1 cellular context compared by ENCODE assay signal in the genomic region with DNA sequence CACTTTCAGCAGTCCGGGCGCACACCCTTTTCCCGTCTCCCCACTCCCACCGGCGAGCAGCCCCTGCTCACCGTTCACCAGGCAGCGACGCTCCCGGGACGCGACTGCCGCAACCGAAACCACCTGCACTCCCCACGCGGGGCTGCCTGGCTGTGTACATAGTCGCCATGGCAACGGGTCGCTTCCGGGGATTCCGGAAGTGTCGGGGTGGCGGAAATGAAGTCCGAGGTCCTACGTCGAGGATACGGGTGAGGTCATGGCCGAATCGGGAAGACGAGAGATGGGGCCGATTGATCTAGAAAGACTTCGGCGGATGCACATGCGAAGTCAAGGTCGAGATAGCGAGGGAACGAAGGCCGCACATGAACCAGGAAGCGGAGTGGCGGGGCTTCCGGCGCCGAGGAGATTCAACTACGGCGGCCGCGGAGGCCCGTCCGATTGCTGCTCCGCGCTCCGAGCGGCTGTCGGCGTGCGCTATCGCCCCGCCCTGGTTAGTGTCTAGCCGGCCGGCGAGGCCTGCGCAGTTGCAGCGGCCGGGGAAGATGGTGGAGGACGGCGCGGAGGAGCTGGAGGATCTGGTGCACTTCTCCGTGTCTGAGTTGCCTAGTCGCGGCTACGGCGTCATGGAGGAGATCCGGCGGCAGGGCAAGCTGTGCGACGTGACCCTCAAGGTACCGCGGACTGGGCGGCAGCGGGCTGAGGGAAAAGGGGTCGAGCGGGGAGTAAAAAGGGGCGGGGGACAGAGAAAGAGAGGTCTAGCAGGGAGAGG.
TF ChIP-seq lines count a peak whose summit lies in the region.

A gene with protein sequence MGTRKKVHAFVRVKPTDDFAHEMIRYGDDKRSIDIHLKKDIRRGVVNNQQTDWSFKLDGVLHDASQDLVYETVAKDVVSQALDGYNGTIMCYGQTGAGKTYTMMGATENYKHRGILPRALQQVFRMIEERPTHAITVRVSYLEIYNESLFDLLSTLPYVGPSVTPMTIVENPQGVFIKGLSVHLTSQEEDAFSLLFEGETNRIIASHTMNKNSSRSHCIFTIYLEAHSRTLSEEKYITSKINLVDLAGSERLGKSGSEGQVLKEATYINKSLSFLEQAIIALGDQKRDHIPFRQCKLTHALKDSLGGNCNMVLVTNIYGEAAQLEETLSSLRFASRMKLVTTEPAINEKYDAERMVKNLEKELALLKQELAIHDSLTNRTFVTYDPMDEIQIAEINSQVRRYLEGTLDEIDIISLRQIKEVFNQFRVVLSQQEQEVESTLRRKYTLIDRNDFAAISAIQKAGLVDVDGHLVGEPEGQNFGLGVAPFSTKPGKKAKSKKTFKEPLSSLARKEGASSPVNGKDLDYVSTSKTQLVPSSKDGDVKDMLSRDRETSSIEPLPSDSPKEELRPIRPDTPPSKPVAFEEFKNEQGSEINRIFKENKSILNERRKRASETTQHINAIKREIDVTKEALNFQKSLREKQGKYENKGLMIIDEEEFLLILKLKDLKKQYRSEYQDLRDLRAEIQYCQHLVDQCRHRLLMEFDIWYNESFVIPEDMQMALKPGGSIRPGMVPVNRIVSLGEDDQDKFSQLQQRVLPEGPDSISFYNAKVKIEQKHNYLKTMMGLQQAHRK (minus strand): TSS at position 376 of the 769 bp plus-strand sequence. CDS start 5,425 bp downstream, outside the sequence.
A gene (plus strand): TSS at position 521 of the 769 bp plus-strand sequence. CDS start 22 bp downstream, at position 543.

TF ChIP-seq in HEK293, 187 proteins besides CTCF, POLR2A, EP300 and RAD21 (continued from another document and continues in another):
- TF ChIP-seq ZNF610 (tag by site-specific recombination; IDR thresholded peaks at IDR 0.05; ENCODE audit: borderline replicate concordance) (peak; percentile 91), KLF16 (tag by site-specific recombination; IDR thresholded peaks at IDR 0.05) (0 out of 2 replicates have a peak, but pooled peaks have one; percentile 37), ZNF777 (tag by site-specific recombination; IDR thresholded peaks at IDR 0.05; ENCODE audit: borderline replicate concordance) (peak; percentile 81), ZNF324 (tag by site-specific recombination; IDR thresholded peaks at IDR 0.05) (peak; percentile 80), ZNF561 (tag by site-specific recombination; IDR thresholded peaks at IDR 0.05; ENCODE audit: borderline replicate concordance) (peak; percentile 74; the same call in 1 of the 2 replicates), ZNF600 (tag by site-specific recombination; IDR thresholded peaks at IDR 0.05) (peak; percentile 32; the same call in 1 of the 2 replicates), ZNF76 (tag by site-specific recombination; IDR thresholded peaks at IDR 0.05; ENCODE audit: borderline replicate concordance, low read depth) (peak; percentile 49; the same call in 1 of the 2 replicates), ZEB2 (tag by site-specific recombination; IDR thresholded peaks at IDR 0.05) (peak; percentile 92), ZNF785 (tag by site-specific recombination; IDR thresholded peaks at IDR 0.05) (no peak), ZNF366 (tag by site-specific recombination; conservative IDR thresholded peaks at IDR 0.05) (no peak), ZFP69B (tag by site-specific recombination; IDR thresholded peaks at IDR 0.05) (0 out of 2 replicates have a peak, but pooled peaks have one; percentile 23), SP2 (tag by site-specific recombination; IDR thresholded peaks at IDR 0.05) (peak; percentile 77), ZNF391 (tag by site-specific recombination; IDR thresholded peaks at IDR 0.05; ENCODE audit: borderline replicate concordance, low read depth) (0 out of 2 replicates have a peak, but pooled peaks have one; percentile 37), ZNF121 (tag by site-specific recombination; IDR thresholded peaks at IDR 0.05) (peak; percentile 30; the same call in 1 of the 2 replicates), ZSCAN30 (tag by site-specific recombination; IDR thresholded peaks at IDR 0.05) (peak; percentile 48), ZNF791 (tag by site-specific recombination; IDR thresholded peaks at IDR 0.05) (no peak), ZNF223 (tag by site-specific recombination; IDR thresholded peaks at IDR 0.05) (no peak), GFI1B (tag by site-specific recombination; IDR thresholded peaks at IDR 0.05) (0 out of 2 replicates have a peak, but pooled peaks have one; percentile 5)
- TF ChIP-seq, protein P1, sequence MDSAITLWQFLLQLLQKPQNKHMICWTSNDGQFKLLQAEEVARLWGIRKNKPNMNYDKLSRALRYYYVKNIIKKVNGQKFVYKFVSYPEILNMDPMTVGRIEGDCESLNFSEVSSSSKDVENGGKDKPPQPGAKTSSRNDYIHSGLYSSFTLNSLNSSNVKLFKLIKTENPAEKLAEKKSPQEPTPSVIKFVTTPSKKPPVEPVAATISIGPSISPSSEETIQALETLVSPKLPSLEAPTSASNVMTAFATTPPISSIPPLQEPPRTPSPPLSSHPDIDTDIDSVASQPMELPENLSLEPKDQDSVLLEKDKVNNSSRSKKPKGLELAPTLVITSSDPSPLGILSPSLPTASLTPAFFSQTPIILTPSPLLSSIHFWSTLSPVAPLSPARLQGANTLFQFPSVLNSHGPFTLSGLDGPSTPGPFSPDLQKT (IDR thresholded peaks at IDR 0.05; ENCODE audit: borderline replicate concordance, low read depth, low read length), result peak; percentile 85; the same call in 1 of the 2 replicates
- TF ChIP-seq, protein P2, sequence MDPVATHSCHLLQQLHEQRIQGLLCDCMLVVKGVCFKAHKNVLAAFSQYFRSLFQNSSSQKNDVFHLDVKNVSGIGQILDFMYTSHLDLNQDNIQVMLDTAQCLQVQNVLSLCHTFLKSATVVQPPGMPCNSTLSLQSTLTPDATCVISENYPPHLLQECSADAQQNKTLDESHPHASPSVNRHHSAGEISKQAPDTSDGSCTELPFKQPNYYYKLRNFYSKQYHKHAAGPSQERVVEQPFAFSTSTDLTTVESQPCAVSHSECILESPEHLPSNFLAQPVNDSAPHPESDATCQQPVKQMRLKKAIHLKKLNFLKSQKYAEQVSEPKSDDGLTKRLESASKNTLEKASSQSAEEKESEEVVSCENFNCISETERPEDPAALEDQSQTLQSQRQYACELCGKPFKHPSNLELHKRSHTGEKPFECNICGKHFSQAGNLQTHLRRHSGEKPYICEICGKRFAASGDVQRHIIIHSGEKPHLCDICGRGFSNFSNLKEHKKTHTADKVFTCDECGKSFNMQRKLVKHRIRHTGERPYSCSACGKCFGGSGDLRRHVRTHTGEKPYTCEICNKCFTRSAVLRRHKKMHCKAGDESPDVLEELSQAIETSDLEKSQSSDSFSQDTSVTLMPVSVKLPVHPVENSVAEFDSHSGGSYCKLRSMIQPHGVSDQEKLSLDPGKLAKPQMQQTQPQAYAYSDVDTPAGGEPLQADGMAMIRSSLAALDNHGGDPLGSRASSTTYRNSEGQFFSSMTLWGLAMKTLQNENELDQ (tag by site-specific recombination; IDR thresholded peaks at IDR 0.05; ENCODE audit: low read depth), result no peak
- TF ChIP-seq, protein P3, sequence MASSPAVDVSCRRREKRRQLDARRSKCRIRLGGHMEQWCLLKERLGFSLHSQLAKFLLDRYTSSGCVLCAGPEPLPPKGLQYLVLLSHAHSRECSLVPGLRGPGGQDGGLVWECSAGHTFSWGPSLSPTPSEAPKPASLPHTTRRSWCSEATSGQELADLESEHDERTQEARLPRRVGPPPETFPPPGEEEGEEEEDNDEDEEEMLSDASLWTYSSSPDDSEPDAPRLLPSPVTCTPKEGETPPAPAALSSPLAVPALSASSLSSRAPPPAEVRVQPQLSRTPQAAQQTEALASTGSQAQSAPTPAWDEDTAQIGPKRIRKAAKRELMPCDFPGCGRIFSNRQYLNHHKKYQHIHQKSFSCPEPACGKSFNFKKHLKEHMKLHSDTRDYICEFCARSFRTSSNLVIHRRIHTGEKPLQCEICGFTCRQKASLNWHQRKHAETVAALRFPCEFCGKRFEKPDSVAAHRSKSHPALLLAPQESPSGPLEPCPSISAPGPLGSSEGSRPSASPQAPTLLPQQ (tag by site-specific recombination; IDR thresholded peaks at IDR 0.05), result peak; percentile 77
- TF ChIP-seq, protein P4, sequence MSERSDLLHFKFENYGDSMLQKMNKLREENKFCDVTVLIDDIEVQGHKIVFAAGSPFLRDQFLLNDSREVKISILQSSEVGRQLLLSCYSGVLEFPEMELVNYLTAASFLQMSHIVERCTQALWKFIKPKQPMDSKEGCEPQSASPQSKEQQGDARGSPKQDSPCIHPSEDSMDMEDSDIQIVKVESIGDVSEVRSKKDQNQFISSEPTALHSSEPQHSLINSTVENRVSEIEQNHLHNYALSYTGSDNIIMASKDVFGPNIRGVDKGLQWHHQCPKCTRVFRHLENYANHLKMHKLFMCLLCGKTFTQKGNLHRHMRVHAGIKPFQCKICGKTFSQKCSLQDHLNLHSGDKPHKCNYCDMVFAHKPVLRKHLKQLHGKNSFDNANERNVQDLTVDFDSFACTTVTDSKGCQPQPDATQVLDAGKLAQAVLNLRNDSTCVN (tag by site-specific recombination; optimal IDR thresholded peaks at IDR 0.05), result peak; percentile 64
- TF ChIP-seq, protein P5, sequence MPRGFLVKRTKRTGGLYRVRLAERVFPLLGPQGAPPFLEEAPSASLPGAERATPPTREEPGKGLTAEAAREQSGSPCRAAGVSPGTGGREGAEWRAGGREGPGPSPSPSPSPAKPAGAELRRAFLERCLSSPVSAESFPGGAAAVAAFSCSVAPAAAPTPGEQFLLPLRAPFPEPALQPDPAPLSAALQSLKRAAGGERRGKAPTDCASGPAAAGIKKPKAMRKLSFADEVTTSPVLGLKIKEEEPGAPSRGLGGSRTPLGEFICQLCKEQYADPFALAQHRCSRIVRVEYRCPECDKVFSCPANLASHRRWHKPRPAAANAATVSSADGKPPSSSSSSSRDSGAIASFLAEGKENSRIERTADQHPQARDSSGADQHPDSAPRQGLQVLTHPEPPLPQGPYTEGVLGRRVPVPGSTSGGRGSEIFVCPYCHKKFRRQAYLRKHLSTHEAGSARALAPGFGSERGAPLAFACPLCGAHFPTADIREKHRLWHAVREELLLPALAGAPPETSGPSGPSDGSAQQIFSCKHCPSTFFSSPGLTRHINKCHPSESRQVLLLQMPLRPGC (tag by site-specific recombination; IDR thresholded peaks at IDR 0.05), result peak; percentile 79
- TF ChIP-seq, protein P6, sequence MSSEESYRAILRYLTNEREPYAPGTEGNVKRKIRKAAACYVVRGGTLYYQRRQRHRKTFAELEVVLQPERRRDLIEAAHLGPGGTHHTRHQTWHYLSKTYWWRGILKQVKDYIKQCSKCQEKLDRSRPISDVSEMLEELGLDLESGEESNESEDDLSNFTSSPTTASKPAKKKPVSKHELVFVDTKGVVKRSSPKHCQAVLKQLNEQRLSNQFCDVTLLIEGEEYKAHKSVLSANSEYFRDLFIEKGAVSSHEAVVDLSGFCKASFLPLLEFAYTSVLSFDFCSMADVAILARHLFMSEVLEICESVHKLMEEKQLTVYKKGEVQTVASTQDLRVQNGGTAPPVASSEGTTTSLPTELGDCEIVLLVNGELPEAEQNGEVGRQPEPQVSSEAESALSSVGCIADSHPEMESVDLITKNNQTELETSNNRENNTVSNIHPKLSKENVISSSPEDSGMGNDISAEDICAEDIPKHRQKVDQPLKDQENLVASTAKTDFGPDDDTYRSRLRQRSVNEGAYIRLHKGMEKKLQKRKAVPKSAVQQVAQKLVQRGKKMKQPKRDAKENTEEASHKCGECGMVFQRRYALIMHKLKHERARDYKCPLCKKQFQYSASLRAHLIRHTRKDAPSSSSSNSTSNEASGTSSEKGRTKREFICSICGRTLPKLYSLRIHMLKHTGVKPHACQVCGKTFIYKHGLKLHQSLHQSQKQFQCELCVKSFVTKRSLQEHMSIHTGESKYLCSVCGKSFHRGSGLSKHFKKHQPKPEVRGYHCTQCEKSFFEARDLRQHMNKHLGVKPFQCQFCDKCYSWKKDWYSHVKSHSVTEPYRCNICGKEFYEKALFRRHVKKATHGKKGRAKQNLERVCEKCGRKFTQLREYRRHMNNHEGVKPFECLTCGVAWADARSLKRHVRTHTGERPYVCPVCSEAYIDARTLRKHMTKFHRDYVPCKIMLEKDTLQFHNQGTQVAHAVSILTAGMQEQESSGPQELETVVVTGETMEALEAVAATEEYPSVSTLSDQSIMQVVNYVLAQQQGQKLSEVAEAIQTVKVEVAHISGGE (tag by site-specific recombination; conservative IDR thresholded peaks at IDR 0.05; ENCODE audit: low read depth), result peak; percentile 96
- TF ChIP-seq, protein P7, sequence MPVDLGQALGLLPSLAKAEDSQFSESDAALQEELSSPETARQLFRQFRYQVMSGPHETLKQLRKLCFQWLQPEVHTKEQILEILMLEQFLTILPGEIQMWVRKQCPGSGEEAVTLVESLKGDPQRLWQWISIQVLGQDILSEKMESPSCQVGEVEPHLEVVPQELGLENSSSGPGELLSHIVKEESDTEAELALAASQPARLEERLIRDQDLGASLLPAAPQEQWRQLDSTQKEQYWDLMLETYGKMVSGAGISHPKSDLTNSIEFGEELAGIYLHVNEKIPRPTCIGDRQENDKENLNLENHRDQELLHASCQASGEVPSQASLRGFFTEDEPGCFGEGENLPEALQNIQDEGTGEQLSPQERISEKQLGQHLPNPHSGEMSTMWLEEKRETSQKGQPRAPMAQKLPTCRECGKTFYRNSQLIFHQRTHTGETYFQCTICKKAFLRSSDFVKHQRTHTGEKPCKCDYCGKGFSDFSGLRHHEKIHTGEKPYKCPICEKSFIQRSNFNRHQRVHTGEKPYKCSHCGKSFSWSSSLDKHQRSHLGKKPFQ (tag by site-specific recombination; IDR thresholded peaks at IDR 0.05), result 0 out of 2 replicates have a peak, but pooled peaks have one; percentile 23
- TF ChIP-seq, protein P8, sequence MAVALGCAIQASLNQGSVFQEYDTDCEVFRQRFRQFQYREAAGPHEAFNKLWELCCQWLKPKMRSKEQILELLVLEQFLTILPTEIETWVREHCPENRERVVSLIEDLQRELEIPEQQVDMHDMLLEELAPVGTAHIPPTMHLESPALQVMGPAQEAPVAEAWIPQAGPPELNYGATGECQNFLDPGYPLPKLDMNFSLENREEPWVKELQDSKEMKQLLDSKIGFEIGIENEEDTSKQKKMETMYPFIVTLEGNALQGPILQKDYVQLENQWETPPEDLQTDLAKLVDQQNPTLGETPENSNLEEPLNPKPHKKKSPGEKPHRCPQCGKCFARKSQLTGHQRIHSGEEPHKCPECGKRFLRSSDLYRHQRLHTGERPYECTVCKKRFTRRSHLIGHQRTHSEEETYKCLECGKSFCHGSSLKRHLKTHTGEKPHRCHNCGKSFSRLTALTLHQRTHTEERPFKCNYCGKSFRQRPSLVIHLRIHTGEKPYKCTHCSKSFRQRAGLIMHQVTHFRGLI (tag by site-specific recombination; IDR thresholded peaks at IDR 0.05), result no peak
- TF ChIP-seq, protein P9, sequence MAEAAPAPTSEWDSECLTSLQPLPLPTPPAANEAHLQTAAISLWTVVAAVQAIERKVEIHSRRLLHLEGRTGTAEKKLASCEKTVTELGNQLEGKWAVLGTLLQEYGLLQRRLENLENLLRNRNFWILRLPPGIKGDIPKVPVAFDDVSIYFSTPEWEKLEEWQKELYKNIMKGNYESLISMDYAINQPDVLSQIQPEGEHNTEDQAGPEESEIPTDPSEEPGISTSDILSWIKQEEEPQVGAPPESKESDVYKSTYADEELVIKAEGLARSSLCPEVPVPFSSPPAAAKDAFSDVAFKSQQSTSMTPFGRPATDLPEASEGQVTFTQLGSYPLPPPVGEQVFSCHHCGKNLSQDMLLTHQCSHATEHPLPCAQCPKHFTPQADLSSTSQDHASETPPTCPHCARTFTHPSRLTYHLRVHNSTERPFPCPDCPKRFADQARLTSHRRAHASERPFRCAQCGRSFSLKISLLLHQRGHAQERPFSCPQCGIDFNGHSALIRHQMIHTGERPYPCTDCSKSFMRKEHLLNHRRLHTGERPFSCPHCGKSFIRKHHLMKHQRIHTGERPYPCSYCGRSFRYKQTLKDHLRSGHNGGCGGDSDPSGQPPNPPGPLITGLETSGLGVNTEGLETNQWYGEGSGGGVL (tag by site-specific recombination; IDR thresholded peaks at IDR 0.05), result peak; percentile 56
